8 cellular contexts compared by ENCODE assay signal in the genomic region with DNA sequence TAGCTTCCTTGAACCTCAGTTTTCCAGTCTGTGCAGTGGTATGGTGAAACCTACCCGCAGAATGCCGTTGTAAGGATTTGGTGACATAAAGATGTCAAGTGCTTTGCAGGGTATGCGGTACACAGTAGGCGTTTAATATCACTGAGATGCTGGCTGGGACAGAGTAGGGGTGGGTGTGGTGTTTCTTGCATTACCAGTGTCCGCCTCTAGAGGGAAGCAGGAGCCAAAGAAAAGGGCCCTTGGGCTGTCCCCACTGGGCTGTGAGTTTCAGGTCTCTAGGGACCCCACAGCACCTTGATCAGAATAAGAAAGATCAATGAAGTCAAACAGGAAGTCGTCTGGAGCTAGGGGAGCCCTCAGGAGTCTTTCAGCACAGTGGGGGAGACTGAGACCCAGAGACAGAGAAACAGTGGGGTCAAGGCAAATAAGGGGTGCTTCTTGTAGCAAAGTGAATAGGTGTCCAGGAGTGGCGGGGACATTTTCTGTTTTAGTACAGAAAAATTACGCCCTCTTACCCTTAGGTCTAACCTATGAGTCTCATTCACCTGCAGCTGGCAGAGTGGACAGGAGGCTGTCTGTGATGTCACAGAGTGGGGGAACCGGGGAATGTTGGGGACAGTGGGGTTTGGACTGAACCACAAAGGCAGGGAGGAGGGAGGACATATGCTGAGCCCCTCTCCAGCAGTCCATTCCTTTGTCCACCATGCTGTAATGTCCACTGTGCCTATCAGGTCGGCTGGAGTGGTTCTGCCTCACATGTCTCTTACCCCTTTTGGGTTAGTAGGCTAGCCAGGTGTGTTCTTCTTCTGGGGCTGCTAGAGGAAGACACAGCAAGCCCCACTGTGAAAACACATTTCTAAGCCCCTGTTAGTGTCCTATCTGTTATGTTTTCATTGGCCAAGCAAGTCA. TPM values are rescaled to one million over a fixed set of nuclear protein-coding genes. Genes with fewer than 3 reads are reported as not detected.
DNase-seq lines count a peak whose midpoint lies in the region; ATAC-seq, FAIRE-seq and TF ChIP-seq lines count a peak whose summit lies in the region.
"Had no signal": no experiment of that assay in that cellular context is flagged by ENCODE, and none has a peak within 500 bp of the region (broad histone marks: within the 10 kb centered on the region; RNA-seq: fewer than 3 reads in every experiment).

No MANE protein-coding gene starts in this region.

- DNase-seq in GM12865 (ENCODE audit: low read depth), result peak; percentile 54
- DNase-seq in NCI-H1105 (lab: John Stamatoyannopoulos, UW), result peak; percentile 33
- DNase-seq in activated CD8-positive, alpha-beta T cell treated with anti-CD3 and anti-CD28 coated beads for 36 hours, result peak; percentile 79
- DNase-seq in H1 (ENCODE audit: low read depth in 1 of 2, low spot score in 2 of 2), result peak in 1 of 2 experiments; percentile 89
- DNase-seq in naive thymus-derived CD4-positive, alpha-beta T cell, result peak; percentile 15 to 62 (median 48)

- H3K4me1 Mint-ChIP-seq in activated CD8-positive, alpha-beta T cell treated with anti-CD3 and anti-CD28 coated beads for 36 hours (ENCODE audit: low read depth), result peaks cover 19% of the 10 kb centered on the region
- peaks cover 0 to 14% (median 4%) of the 10 kb centered on the region in 7 donors for H3K4me1 Mint-ChIP-seq in naive thymus-derived CD4-positive, alpha-beta T cell
- H3K4me1 Mint-ChIP-seq in stimulated activated naive CD8-positive, alpha-beta T cell treated with anti-CD3 and anti-CD28 coated beads, Interleukin-15, Interleukin-2, amounts not matched to agents 100 ng/mL and 50 ng/mL, for 24 hours (ENCODE audit: low read depth), result peaks cover 10% of the 10 kb centered on the region

- H3K27me3 Mint-ChIP-seq in activated CD8-positive, alpha-beta T cell treated with anti-CD3 and anti-CD28 coated beads for 36 hours, result peaks cover 6% of the 10 kb centered on the region
- H3K27me3 Mint-ChIP-seq in naive thymus-derived CD4-positive, alpha-beta T cell, result peaks cover 0 to 23% (median 4%) of the 10 kb centered on the region in 5 donors
- no peaks in the 10 kb centered on the region for H3K27me3 Mint-ChIP-seq in stimulated activated naive CD8-positive, alpha-beta T cell treated with anti-CD3 and anti-CD28 coated beads, Interleukin-15, Interleukin-2, amounts not matched to agents 100 ng/mL and 50 ng/mL, for 24 hours

- H3K27me3 ChIP-seq in H1 (replicated peaks in 1 of 4; ENCODE audit: control insufficient read depth in 3 of 4, extremely low read depth in 1 of 4, insufficient read depth in 3 of 4, low read length in 3 of 4), result no peaks in the 10 kb centered on the region
- H3K27me3 ChIP-seq in naive thymus-derived CD4-positive, alpha-beta T cell (ENCODE audit: control insufficient read depth in 2 of 2, insufficient read depth in 2 of 2, low read length in 2 of 2), result peaks cover 0 to 5% of the 10 kb centered on the region in 2 donors

- no peak overlapping the region for H3K56ac ChIP-seq in H1 (replicated peaks; ENCODE audit: insufficient read length, low read depth, low read length)

- no peak overlapping the region for H4K5ac ChIP-seq in H1 (ENCODE audit: insufficient read length, low read depth, low read length)

- no peak overlapping the region for H2BK15ac ChIP-seq in H1 (ENCODE audit: low read length)

- H3K18ac ChIP-seq in H1 (ENCODE audit: extremely low read depth, low read length), result no peak overlapping the region

- peak; percentile 81 to 87 for TF ChIP-seq RAD21 in H1 (IDR thresholded peaks at IDR 0.05 in 1 of 2, conservative IDR thresholded peaks at IDR 0.05 in 1 of 2; ENCODE audit: low read depth in 2 of 2, low read length in 2 of 2)

- TF ChIP-seq POLR2A in H1 (IDR thresholded peaks at IDR 0.05; ENCODE audit: control extremely low read depth in 1 of 2, low read depth in 2 of 2, low read length in 2 of 2), result no peak

- H3K79me1 ChIP-seq in H1 (ENCODE audit: low read depth, low read length), result no peaks in the 10 kb centered on the region

- H3K4me1 ChIP-seq in HEK293 (ENCODE audit: control insufficient read depth, insufficient read depth, low read length) (no peaks in the 10 kb centered on the region), H1 (replicated peaks in 1 of 4; ENCODE audit: control insufficient read depth in 3 of 4, insufficient read depth in 4 of 4, low read length in 3 of 4) (peaks cover 0 to 11% (median 6%) of the 10 kb centered on the region in 4 experiments; a peak in 4 of 7 replicates)
- H3K4me1 ChIP-seq in naive thymus-derived CD4-positive, alpha-beta T cell (ENCODE audit: control insufficient read depth in 2 of 2, insufficient read depth in 2 of 2, low read length in 2 of 2), result no peaks in the 10 kb centered on the region

- no peak overlapping the region for H3K4ac ChIP-seq in H1 (replicated peaks; ENCODE audit: insufficient read length, low read depth, low read length)

- no peak overlapping the region for H2BK5ac ChIP-seq in H1 (ENCODE audit: low read depth, low read length)

- ATAC-seq in activated CD8-positive, alpha-beta T cell treated with anti-CD3 and anti-CD28 coated beads for 36 hours, result peak; percentile 97
- ATAC-seq in naive thymus-derived CD4-positive, alpha-beta T cell, result peak; percentile 91

- H3K14ac ChIP-seq in H1 (ENCODE audit: insufficient read length), result no peak overlapping the region

- H3K9me3 ChIP-seq in HEK293 (ENCODE audit: control insufficient read depth, insufficient read depth, low read depth, low read length) (no peaks in the 10 kb centered on the region), H1 (ENCODE audit: insufficient read depth in 2 of 2, low read depth in 1 of 2, low read length in 1 of 2) (no peaks in the 10 kb centered on the region)
- H3K9me3 ChIP-seq in naive thymus-derived CD4-positive, alpha-beta T cell (ENCODE audit: control insufficient read depth in 2 of 3, low read length in 3 of 3), result no peaks in the 10 kb centered on the region

- H2AFZ ChIP-seq in H1 (ENCODE audit: low read length), result no peak overlapping the region

- H2BK120ac ChIP-seq in H1 (replicated peaks; ENCODE audit: low read depth, low read length), result no peak overlapping the region

- POLR2A ChIA-PET in HEK293 (lab: Yijun Ruan, JAX), result no interaction called here
- POLR2A ChIA-PET in activated CD8-positive, alpha-beta T cell treated with anti-CD3 and anti-CD28 coated beads for 36 hours (lab: Charles Lee), result interaction anchor here (0.7 to 1.0 kb wide), 2 partner anchors 39 to 52 kb away, joined by 3 read pairs; no protein-coding TSS in a partner anchor
- POLR2A ChIA-PET in H1 (lab: Charles Lee; ENCODE audit: partially characterized antibody), result interaction anchor here (0.7 kb wide), 1 partner anchor 9 kb away, joined by 3 read pairs; no protein-coding TSS in a partner anchor
- POLR2A ChIA-PET in naive thymus-derived CD4-positive, alpha-beta T cell (lab: Charles Lee), result no interaction called here

- no peaks in the 10 kb centered on the region for H3K23me2 ChIP-seq in H1 (ENCODE audit: low read depth, low read length)

- H2BK12ac ChIP-seq in H1 (ENCODE audit: low read depth, low read length), result 0 out of 2 replicates have a peak overlapping the region, but pooled peaks have one; percentile 3

- H4K20me1 ChIP-seq in H1 (replicated peaks in 1 of 2; ENCODE audit: control insufficient read depth in 1 of 2, insufficient read depth in 2 of 2, low read length in 2 of 2), result no peaks in the 10 kb centered on the region

- intact Hi-C loops in activated CD8-positive, alpha-beta T cell treated with anti-CD3 and anti-CD28 coated beads for 36 hours (cut with micrococcal nuclease), result no loop called here
- intact Hi-C loops in naive thymus-derived CD4-positive, alpha-beta T cell (cut with micrococcal nuclease), result loop anchor here (1.0 to 5.0 kb wide), 6 partner anchors 352 to 2000 kb away; no protein-coding TSS in a partner anchor

- no peak overlapping the region for H3K23ac ChIP-seq in H1 (ENCODE audit: insufficient read length)

- H3K4me2 ChIP-seq in H1 (ENCODE audit: insufficient read depth in 1 of 2, low read depth in 2 of 2, low read length in 2 of 2), result no peak overlapping the region

- H3K27ac ChIP-seq in HEK293 (ENCODE audit: extremely low read depth, low read depth, low read length), result no peak overlapping the region
- no peak overlapping the region for H3K27ac ChIP-seq in H1 (ENCODE audit: low read depth, low read length)
- no peak overlapping the region for H3K27ac ChIP-seq in naive thymus-derived CD4-positive, alpha-beta T cell (ENCODE audit: low read depth, low read length)

- peak overlapping the region; percentile 2; the same call in 1 of the 2 replicates for H2BK20ac ChIP-seq in H1 (ENCODE audit: low read length)

- H4K8ac ChIP-seq in H1 (ENCODE audit: extremely low read depth, insufficient read depth, low read length), result no peak overlapping the region

- H3K79me2 ChIP-seq in H1 (ENCODE audit: control insufficient read depth in 1 of 2, insufficient read depth in 2 of 2, low read length in 2 of 2), result no peaks in the 10 kb centered on the region

- no peak for FAIRE-seq in H1 (lab: Jason Lieb, UNC)

- no peak overlapping the region; a peak in 1 of 7 replicates for H3K9ac ChIP-seq in H1 (replicated peaks in 1 of 4; ENCODE audit: extremely low read depth in 1 of 4, low read depth in 3 of 4, low read length in 3 of 4)

- H3K36me3 Mint-ChIP-seq in activated CD8-positive, alpha-beta T cell treated with anti-CD3 and anti-CD28 coated beads for 36 hours (ENCODE audit: low read depth), result no peaks in the 10 kb centered on the region
- peaks cover 0 to 3% (median 0%) of the 10 kb centered on the region in 5 donors for H3K36me3 Mint-ChIP-seq in naive thymus-derived CD4-positive, alpha-beta T cell
- H3K36me3 Mint-ChIP-seq in stimulated activated naive CD8-positive, alpha-beta T cell treated with anti-CD3 and anti-CD28 coated beads, Interleukin-15, Interleukin-2, amounts not matched to agents 100 ng/mL and 50 ng/mL, for 24 hours (ENCODE audit: low read depth), result no peaks in the 10 kb centered on the region

- WGBS in H1 (ENCODE audit: extremely low coverage in 1 of 2, insufficient coverage in 1 of 2, insufficient read length in 1 of 2, insufficient replicate concordance in 2 of 2, low coverage in 1 of 2, low lambda C conversion rate in 2 of 2, missing lambda C conversion rate in 1 of 2), 2 experiments, result 51% methylated on average over 10 of the region's 10 CpGs; no CpG with 5 or more reads in 1 of the 2 experiments

- CTCF ChIA-PET in HEK293 (lab: Yijun Ruan, JAX) (interaction anchor here (0.5 to 7.5 kb wide), 39 partner anchors 9 to 1620 kb away, joined by 3 to 100 read pairs (median 4); partner anchors contain the start of genes ATP6V1G1 and TEX48), H1 (lab: Charles Lee; ENCODE audit: partially characterized antibody) (interaction anchor here (0.6 to 3.2 kb wide), 38 partner anchors 9 to 564 kb away, joined by 3 to 29 read pairs (median 4); partner anchors contain the start of genes AKNA and TEX48)
- CTCF ChIA-PET in activated CD8-positive, alpha-beta T cell treated with anti-CD3 and anti-CD28 coated beads for 36 hours (lab: Charles Lee), result interaction anchor here (0.6 to 4.2 kb wide), 26 partner anchors 9 to 387 kb away, joined by 3 to 30 read pairs (median 4); partner anchors contain the start of gene TEX48
- CTCF ChIA-PET in naive thymus-derived CD4-positive, alpha-beta T cell (lab: Charles Lee), result interaction anchor here (0.6 to 1.9 kb wide), 10 partner anchors 9 to 811 kb away, joined by 3 to 7 read pairs (median 4); partner anchors contain the start of gene TEX48

- H2AK5ac ChIP-seq in H1 (ENCODE audit: low read depth, low read length), result no peak overlapping the region

- TF ChIP-seq CTCF in GM12865 (IDR thresholded peaks at IDR 0.05; ENCODE audit: insufficient read depth, low read depth, low read length, missing control alignments) (peak; percentile 81), HEK293 (tag by site-specific recombination; IDR thresholded peaks at IDR 0.05) (0 out of 2 replicates have a peak, but pooled peaks have one; percentile 23), H1 (IDR thresholded peaks at IDR 0.05; ENCODE audit: control extremely low read depth in 1 of 3, insufficient read depth in 1 of 3, low read depth in 1 of 3, low read length in 3 of 3) (peak; percentile 70 to 90 (median 90))
- peak; percentile 94 for TF ChIP-seq CTCF in activated CD8-positive, alpha-beta T cell treated with anti-CD3 and anti-CD28 coated beads for 36 hours (IDR thresholded peaks at IDR 0.05)

- H3K4me3 ChIP-seq in GM12865 (ENCODE audit: low read depth, low read length), result no peak overlapping the region
- H3K4me3 ChIP-seq in HEK293 (ENCODE audit: low read depth, low read length), result no peak overlapping the region
- no peak overlapping the region for H3K4me3 ChIP-seq in H1 (ENCODE audit: extremely low read depth in 1 of 4, insufficient read depth in 2 of 4, low read depth in 3 of 4, low read length in 4 of 4)
- no peak overlapping the region for H3K4me3 ChIP-seq in naive thymus-derived CD4-positive, alpha-beta T cell (ENCODE audit: low read length)

- H4K91ac ChIP-seq in H1 (replicated peaks; ENCODE audit: insufficient read length, low read length), result no peak overlapping the region

- no peak overlapping the region for H3K4me3 Mint-ChIP-seq in activated CD8-positive, alpha-beta T cell treated with anti-CD3 and anti-CD28 coated beads for 36 hours
- no peak overlapping the region for H3K4me3 Mint-ChIP-seq in naive thymus-derived CD4-positive, alpha-beta T cell
- no peak overlapping the region for H3K4me3 Mint-ChIP-seq in stimulated activated naive CD8-positive, alpha-beta T cell treated with anti-CD3 and anti-CD28 coated beads, Interleukin-15, Interleukin-2, amounts not matched to agents 100 ng/mL and 50 ng/mL, for 24 hours

- no peaks in the 10 kb centered on the region for H3K36me3 ChIP-seq in HEK293 (ENCODE audit: control insufficient read depth in 2 of 2, insufficient read depth in 1 of 2, low read length in 2 of 2)
- H3K36me3 ChIP-seq in H1 (ENCODE audit: control insufficient read depth in 2 of 4, insufficient read depth in 4 of 4, low read length in 3 of 4), result no peaks in the 10 kb centered on the region
- H3K36me3 ChIP-seq in naive thymus-derived CD4-positive, alpha-beta T cell (ENCODE audit: control insufficient read depth in 2 of 3, insufficient read depth in 3 of 3, low read length in 3 of 3), result no peaks in the 10 kb centered on the region

- TF ChIP-seq EP300 in H1 (IDR thresholded peaks at IDR 0.05; ENCODE audit: borderline replicate concordance in 1 of 2, low read depth in 2 of 2, low read length in 2 of 2), result no peak

- H3K27ac Mint-ChIP-seq in activated CD8-positive, alpha-beta T cell treated with anti-CD3 and anti-CD28 coated beads for 36 hours, result no peak overlapping the region
- H3K27ac Mint-ChIP-seq in naive thymus-derived CD4-positive, alpha-beta T cell, result peak overlapping the region in 2 of 9 donors; percentile 18 to 38
- H3K27ac Mint-ChIP-seq in stimulated activated naive CD8-positive, alpha-beta T cell treated with anti-CD3 and anti-CD28 coated beads, Interleukin-15, Interleukin-2, amounts not matched to agents 100 ng/mL and 50 ng/mL, for 24 hours, result peak overlapping the region; percentile 28

- no peaks in the 10 kb centered on the region for H3K9me3 Mint-ChIP-seq in activated CD8-positive, alpha-beta T cell treated with anti-CD3 and anti-CD28 coated beads for 36 hours
- peaks cover 0 to 4% (median 0%) of the 10 kb centered on the region in 11 donors for H3K9me3 Mint-ChIP-seq in naive thymus-derived CD4-positive, alpha-beta T cell
- H3K9me3 Mint-ChIP-seq in stimulated activated naive CD8-positive, alpha-beta T cell treated with anti-CD3 and anti-CD28 coated beads, Interleukin-15, Interleukin-2, amounts not matched to agents 100 ng/mL and 50 ng/mL, for 24 hours, result no peaks in the 10 kb centered on the region

RNA-seq across cellular contexts. Expression of gene TEX53, which starts 4.7 kb away (rescaled TPM):
- total RNA-seq in activated CD8-positive, alpha-beta T cell treated with anti-CD3 and anti-CD28 coated beads for 36 hours, result not detected
- not detected in 2 replicates for total RNA-seq in H1 (2021; fragmentation: NEBNext Ultra II Directional; extraction: Animal tissue kit (Norgen Biotek cat#: 25700))
- not detected in 2 replicates for polyA plus RNA-seq in H1 (2011; rRNA removed)
- not detected for polyA plus RNA-seq in H1 (2011; cell fraction: cytosol; rRNA removed)
- polyA plus RNA-seq in H1 (2011; cell fraction: nucleus; rRNA removed), result not detected
- not detected in 4 replicates for polyA plus RNA-seq in H1 (2012, experiment 1 of 2)
- not detected for polyA plus RNA-seq in H1 (2012, experiment 2 of 2)
- polyA plus RNA-seq in H1 (2013, experiment 1 of 2), result not detected
- polyA plus RNA-seq in H1 (2013, experiment 2 of 2), result not detected
- not detected in 2 replicates for polyA minus RNA-seq in H1 (2011; rRNA and poly(A)+ RNA removed)
- polyA minus RNA-seq in H1 (2011; cell fraction: cytosol; rRNA and poly(A)+ RNA removed), result not detected
- not detected for polyA minus RNA-seq in H1 (2011; cell fraction: nucleus; rRNA and poly(A)+ RNA removed)
- not detected for total RNA-seq in naive thymus-derived CD4-positive, alpha-beta T cell
- not detected for polyA plus RNA-seq in naive thymus-derived CD4-positive, alpha-beta T cell
- polyA plus RNA-seq: esophagus had no signal

RNA-seq across cellular contexts. Expression of gene TEX48, which starts 19.7 kb away (rescaled TPM):
- under 1 TPM in 1 of 2 experiments, not detected in 1; 0.65 TPM for total RNA-seq in activated CD8-positive, alpha-beta T cell treated with anti-CD3 and anti-CD28 coated beads for 36 hours
- total RNA-seq in H1 (2021; fragmentation: NEBNext Ultra II Directional; extraction: Animal tissue kit (Norgen Biotek cat#: 25700)), result not detected in 2 replicates
- polyA plus RNA-seq in H1 (2011; rRNA removed), result not detected in 2 replicates
- not detected for polyA plus RNA-seq in H1 (2011; cell fraction: cytosol; rRNA removed)
- not detected for polyA plus RNA-seq in H1 (2011; cell fraction: nucleus; rRNA removed)
- not detected in 4 replicates for polyA plus RNA-seq in H1 (2012, experiment 1 of 2)
- not detected for polyA plus RNA-seq in H1 (2012, experiment 2 of 2)
- polyA plus RNA-seq in H1 (2013, experiment 1 of 2), result not detected
- not detected for polyA plus RNA-seq in H1 (2013, experiment 2 of 2)
- not detected in 2 replicates for polyA minus RNA-seq in H1 (2011; rRNA and poly(A)+ RNA removed)
- not detected for polyA minus RNA-seq in H1 (2011; cell fraction: cytosol; rRNA and poly(A)+ RNA removed)
- not detected for polyA minus RNA-seq in H1 (2011; cell fraction: nucleus; rRNA and poly(A)+ RNA removed)
- total RNA-seq in naive thymus-derived CD4-positive, alpha-beta T cell, result under 1 TPM in 1 of 5 experiments, not detected in 4; 0.85 TPM
- polyA plus RNA-seq in naive thymus-derived CD4-positive, alpha-beta T cell, result not detected
- polyA plus RNA-seq: esophagus had no signal

RNA-seq across cellular contexts. Expression of gene TMEM268, which starts 51.2 kb away (rescaled TPM):
- 10 to 100 TPM; 26.3 to 29.0 TPM for total RNA-seq in activated CD8-positive, alpha-beta T cell treated with anti-CD3 and anti-CD28 coated beads for 36 hours
- total RNA-seq in H1 (2021; fragmentation: NEBNext Ultra II Directional; extraction: Animal tissue kit (Norgen Biotek cat#: 25700)), result 7.7 and 9.8 TPM in 2 replicates
- 8.3 and 11.4 TPM in 2 replicates for polyA plus RNA-seq in H1 (2011; rRNA removed)
- polyA plus RNA-seq in H1 (2011; cell fraction: cytosol; rRNA removed), result 8.9 TPM
- polyA plus RNA-seq in H1 (2011; cell fraction: nucleus; rRNA removed), result 7.9 TPM
- polyA plus RNA-seq in H1 (2012, experiment 1 of 2), result 5.3 to 7.2 TPM (median 6.1 TPM) in 4 replicates
- 2.7 TPM for polyA plus RNA-seq in H1 (2012, experiment 2 of 2)
- polyA plus RNA-seq in H1 (2013, experiment 1 of 2), result 7.9 TPM
- polyA plus RNA-seq in H1 (2013, experiment 2 of 2), result 8.6 TPM
- polyA minus RNA-seq in H1 (2011; rRNA and poly(A)+ RNA removed), result 17.4 and 17.5 TPM in 2 replicates
- polyA minus RNA-seq in H1 (2011; cell fraction: cytosol; rRNA and poly(A)+ RNA removed), result 6.2 TPM
- 9.9 TPM for polyA minus RNA-seq in H1 (2011; cell fraction: nucleus; rRNA and poly(A)+ RNA removed)
- total RNA-seq in naive thymus-derived CD4-positive, alpha-beta T cell, result 10 to 100 TPM; 15.7 to 21.7 (median 19.8) TPM
- 10 to 100 TPM in 1 of 2 donors, 1 to 10 TPM in 1; 8.0 to 11.6 TPM for polyA plus RNA-seq in naive thymus-derived CD4-positive, alpha-beta T cell

Comparison
In these comparisons a context has a peak if more than half of its experiments do, and no peak if none do; other contexts are left out.
1. CTCF ChIP-seq: peak in every context shown above with its lines; median percentile 94 in activated CD8-positive, alpha-beta T cell treated with anti-CD3 and anti-CD28 coated beads for 36 hours; 90 in H1; 81 in GM12865; 23 in HEK293.
2. POLR2A ChIA-PET loops: an anchor here in activated CD8-positive, alpha-beta T cell treated with anti-CD3 and anti-CD28 coated beads for 36 hours (0.7 to 1.0 kb wide) and H1 (0.7 kb wide); none called in HEK293 and naive thymus-derived CD4-positive, alpha-beta T cell.